In genomic region chrX:120468071-120468470, GRCh38 we compare ENCODE assay signal across 1 cellular context.
TF ChIP-seq lines count a peak whose summit lies in the region.

No MANE protein-coding gene starts in this region.

TF ChIP-seq in H1, 55 proteins besides CTCF, POLR2A, EP300 and RAD21 (continued from another document):
- TF ChIP-seq ATF2 (IDR thresholded peaks at IDR 0.05; ENCODE audit: low read length) (no peak), EGR1 (IDR thresholded peaks at IDR 0.05; ENCODE audit: borderline replicate concordance, low read depth, low read length) (no peak), TBP (IDR thresholded peaks at IDR 0.05; ENCODE audit: low read depth, low read length) (no peak), KDM1A (IDR thresholded peaks at IDR 0.05; ENCODE audit: borderline replicate concordance, low read length) (no peak), CBX8 (IDR thresholded peaks at IDR 0.05; ENCODE audit: borderline replicate concordance, low read depth, low read length) (no peak), TEAD4 (IDR thresholded peaks at IDR 0.05; ENCODE audit: low read depth, low read length) (no peak), SRF (IDR thresholded peaks at IDR 0.05; ENCODE audit: low read depth, low read length) (no peak), CTBP2 (IDR thresholded peaks at IDR 0.05; ENCODE audit: borderline replicate concordance, insufficient read depth, insufficient read length, low read length) (no peak), FOSL1 (IDR thresholded peaks at IDR 0.05; ENCODE audit: insufficient read depth, low read depth, low read length) (no peak), USF2 (IDR thresholded peaks at IDR 0.05; ENCODE audit: low read length) (no peak)
